Comparison of ENCODE assay signal across 23 cellular contexts in the genomic region with DNA sequence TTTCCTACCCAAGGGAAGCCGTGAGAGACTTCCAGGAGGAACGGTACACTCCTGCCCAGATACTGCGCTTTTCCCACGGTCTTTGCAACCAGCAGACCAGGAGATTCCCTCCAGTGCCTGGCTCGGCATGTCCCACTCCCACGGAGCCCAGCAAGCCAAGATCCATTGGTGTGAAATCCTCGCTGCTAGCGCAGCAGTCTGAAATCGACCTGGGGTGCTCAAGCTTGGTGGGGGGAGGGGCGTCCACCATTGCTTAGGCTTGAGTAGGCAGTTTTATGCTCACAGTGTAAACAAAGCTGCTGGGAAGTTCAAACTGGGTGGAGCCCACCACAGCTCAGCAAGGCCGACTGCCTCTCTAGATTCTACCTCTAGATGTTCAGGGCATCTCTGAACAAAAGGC.
A peak's percentile ranks its signal among the peaks of the same experiment; 100 is the strongest.
DNase-seq lines count a peak whose midpoint lies in the region; ATAC-seq and TF ChIP-seq lines count a peak whose summit lies in the region.
"Had no signal": no experiment of that assay in that cellular context is flagged by ENCODE, and none has a peak within 500 bp of the region (broad histone marks: within the 10 kb centered on the region; RNA-seq: fewer than 3 reads in every experiment).

No MANE protein-coding gene starts in this region.

- no peaks in the 10 kb centered on the region for H3K27me3 Mint-ChIP-seq in chondrocyte (ENCODE audit: low read depth)
- H3K27me3 Mint-ChIP-seq: B cell; CD4-positive, alpha-beta T cell had no signal

- peaks cover 58% of the 10 kb centered on the region for H3K9me3 Mint-ChIP-seq in chondrocyte (ENCODE audit: low read depth)
- H3K9me3 Mint-ChIP-seq: CD4-positive, alpha-beta T cell; CD8-positive, alpha-beta T cell had no signal

- DNase-seq in NCI-H82 (lab: John Stamatoyannopoulos, UW) = peak; percentile 0
- no peak for DNase-seq in NCI-H82 treated with DMSO at 0.1 percent for 48 hours (lab: John Stamatoyannopoulos, UW; ENCODE audit: unreplicated experiment)
- peak; percentile 5 for DNase-seq in ELF-1 (ENCODE audit: low read depth, low spot score)
- DNase-seq in chondrocyte (ENCODE audit: low spot score) = peak; percentile 72
- DNase-seq in posterior vena cava (ENCODE audit: low spot score) = peak; percentile 68
- no peak for DNase-seq in A673 (ENCODE audit: low spot score)
- DNase-seq in NCI-H524 treated with DMSO at 0.1 percent for 48 hours (lab: John Stamatoyannopoulos, UW) = no peak
- DNase-seq: 8988T; AML-193; CD4-positive, alpha-beta T cell; CD8-positive, alpha-beta T cell; COR-L47; DMS 273 treated with DMSO at 0.1 percent for 48 hours; DMS153; DMS53; DMS79; DND-41; EL; GF-D8 had no signal

- H3K4me1 Mint-ChIP-seq in chondrocyte (ENCODE audit: low read depth) = no peaks in the 10 kb centered on the region
- H3K4me1 Mint-ChIP-seq: B cell had no signal

- no peaks in the 10 kb centered on the region for H3K4me1 ChIP-seq in A673 (ENCODE audit: insufficient read depth, low read length, poor library complexity, severe bottlenecking)
- H3K4me1 ChIP-seq: BLaER1 treated with 17β-estradiol and CSF1 and Interleukin-3, amounts not matched to agents 10 nM and 100 nM had no signal

- ATAC-seq in GM18907 (IDR thresholded peaks at IDR 0.05; ENCODE audit: unreplicated experiment) = no peak
- ATAC-seq: CD8-positive, alpha-beta T cell had no signal

- TF ChIP-seq CTCF in chondrocyte (IDR thresholded peaks at IDR 0.05) = no peak
- no peak for TF ChIP-seq CTCF in A673 (conservative IDR thresholded peaks at IDR 0.05; ENCODE audit: low read depth, low read length)

- no peaks in the 10 kb centered on the region for H3K36me3 ChIP-seq in A673 (ENCODE audit: insufficient read depth, low read length, poor library complexity, severe bottlenecking)
- H3K36me3 ChIP-seq: BLaER1 treated with 17β-estradiol and CSF1 and Interleukin-3, amounts not matched to agents 10 nM and 100 nM had no signal

- no peak overlapping the region for H3K4me3 ChIP-seq in A673 (ENCODE audit: low read depth, low read length, poor library complexity, severe bottlenecking)
- H3K4me3 ChIP-seq: BLaER1 treated with 17β-estradiol and CSF1 and Interleukin-3, amounts not matched to agents 10 nM and 100 nM had no signal

- CTCF ChIA-PET in A673 (lab: Charles Lee) = no interaction called here

- H3K36me3 Mint-ChIP-seq in chondrocyte (ENCODE audit: low read depth) = no peaks in the 10 kb centered on the region
- H3K36me3 Mint-ChIP-seq: CD8-positive, alpha-beta T cell had no signal

- POLR2A ChIA-PET in A673 (lab: Charles Lee; ENCODE audit: low non-redundant PET) = no interaction called here

- intact Hi-C loops in posterior vena cava (cut with DNase I) (no loop called here), A673 (cut with micrococcal nuclease; ENCODE audit: unreplicated experiment) (no loop called here)

- no peak overlapping the region for H3K27ac Mint-ChIP-seq in chondrocyte (ENCODE audit: unreplicated experiment)
- H3K27ac Mint-ChIP-seq: B cell; CD4-positive, alpha-beta T cell; CD8-positive, alpha-beta T cell had no signal

- H3K27ac ChIP-seq in A673 (ENCODE audit: low read depth, low read length, poor library complexity, severe bottlenecking) = no peak overlapping the region
- H3K27ac ChIP-seq: BLaER1 treated with 17β-estradiol and CSF1 and Interleukin-3, amounts not matched to agents 10 nM and 100 nM; C4-2B had no signal

- H3K4me3 Mint-ChIP-seq in chondrocyte (ENCODE audit: unreplicated experiment) = no peak overlapping the region
- H3K4me3 Mint-ChIP-seq: B cell; CD4-positive, alpha-beta T cell; CD8-positive, alpha-beta T cell had no signal

- BruUV-seq in A673 (replicated peaks; lab: Mats Ljungman, UMichigan) = no TSS peak

- no peaks in the 10 kb centered on the region for H3K27me3 ChIP-seq in A673 (replicated peaks; ENCODE audit: insufficient read depth, low read depth, low read length, poor library complexity)

- no peaks in the 10 kb centered on the region for H3K9me3 ChIP-seq in A673 (ENCODE audit: low read depth, low read length, poor library complexity, severe bottlenecking)

Comparison
In these comparisons a context has a peak if more than half of its experiments do, and no peak if none do; other contexts are left out.
1. DNase-seq: peak in NCI-H82 (single experiment), ELF-1 (single experiment), chondrocyte (single experiment) and posterior vena cava (single experiment); none in NCI-H82 treated with DMSO at 0.1 percent for 48 hours (single experiment), A673 (single experiment) and NCI-H524 treated with DMSO at 0.1 percent for 48 hours (single experiment).